Comparison of ENCODE assay signal across 8 cellular contexts in genomic region chr1:231420959-231421615, GRCh38. TPM values are rescaled to one million over a fixed set of nuclear protein-coding genes. Genes with fewer than 3 reads are reported as not detected.
DNase-seq lines count a peak whose midpoint lies in the region; ATAC-seq and TF ChIP-seq lines count a peak whose summit lies in the region.

No MANE protein-coding gene starts in this region.

- intact Hi-C loops in Panc1 (cut with micrococcal nuclease; ENCODE audit: unreplicated experiment) (no loop called here), uterus (cut with DNase I; ENCODE audit: low total_unique reads) (no loop called here)

- in situ Hi-C loops in Panc1 (cut with HindIII; ENCODE audit: low pct_unique_long_range_greater_than_20kb, low sequenced_read_pairs): no loop called here

- BruUV-seq in Panc1 (replicated peaks; lab: Mats Ljungman, UMichigan): no TSS peak

- no peak for TF ChIP-seq POLR2A in uterus (IDR thresholded peaks at IDR 0.05)

- ATAC-seq in activated CD4-positive, CD25-positive, alpha-beta regulatory T cell treated with anti-CD3 and anti-CD28 coated beads, Interleukin-2, amount 50 U/mL, for 24 hours: no peak
- ATAC-seq in HG03025 (IDR thresholded peaks at IDR 0.05; ENCODE audit: low FRiP score, unreplicated experiment): peak; percentile 7
- ATAC-seq in Panc1: peak; percentile 18; the same call in 1 of the 2 replicates

- H3K4me1 ChIP-seq in Panc1 (ENCODE audit: control insufficient read depth, insufficient read depth, low read length) (peaks cover 39% of the 10 kb centered on the region), uterus (peaks cover 3 to 6% of the 10 kb centered on the region in 2 donors)

- DNase-seq in activated CD4-positive, CD25-positive, alpha-beta regulatory T cell (lab: John Stamatoyannopoulos, UW): peak in 3 of 4 experiments; percentile 10 to 27 (median 24)
- DNase-seq in Panc1 (ENCODE audit: low read depth, low spot score) (no peak), germinal center (ENCODE audit: low spot score) (peak; percentile 47), nucleus accumbens (lab: John Stamatoyannopoulos, UW) (peak in 37 of 56 donors; percentile 5 to 63 (median 34)), uterus (peak; percentile 28 to 36)
- DNase-seq in activated gamma-delta T cell treated with anti-CD3 and anti-CD28 coated beads, Interleukin-2, amount 50 U/mL, for 16 hours (ENCODE audit: low read depth): peak; percentile 10

- CTCF ChIA-PET in Panc1 (lab: Charles Lee): no interaction called here

- POLR2A ChIA-PET in Panc1 (lab: Charles Lee): no interaction called here

- H3K27ac ChIP-seq in Panc1 (ENCODE audit: low read length) (peak overlapping the region; percentile 81), uterus (peak overlapping the region; percentile 97 to 100)

- no peak for TF ChIP-seq CTCF in Panc1 (IDR thresholded peaks at IDR 0.05)
- no peak for TF ChIP-seq CTCF in uterus (IDR thresholded peaks at IDR 0.05)

- H3K27me3 ChIP-seq in Panc1 (ENCODE audit: control insufficient read depth, insufficient read depth, low read length): no peaks in the 10 kb centered on the region
- H3K27me3 ChIP-seq in uterus: no peaks in the 10 kb centered on the region

- H3K9me3 ChIP-seq in Panc1 (ENCODE audit: control insufficient read depth, insufficient read depth, low read depth, low read length) (no peaks in the 10 kb centered on the region), uterus (no peaks in the 10 kb centered on the region)

- peaks cover 4% of the 10 kb centered on the region; the same call in 1 of the 2 replicates for H3K36me3 ChIP-seq in Panc1 (ENCODE audit: control insufficient read depth, insufficient read depth, low read length)
- no peaks in the 10 kb centered on the region for H3K36me3 ChIP-seq in uterus

- H3K4me3 ChIP-seq in Panc1 (ENCODE audit: low read depth in 2 of 2, low read length in 2 of 2) (peak overlapping the region; percentile 65 to 72), uterus (peak overlapping the region; percentile 46 to 98)

RNA-seq across cellular contexts. Expression of gene EGLN1, which starts 1.0 kb away (rescaled TPM):
- 29.0 TPM for total RNA-seq in Panc1 (2021; ENCODE audit: unreplicated experiment)
- polyA plus RNA-seq in Panc1 (2012; ENCODE audit: insufficient read length): 18.5 TPM
- 10 to 100 TPM; 17.6 to 65.1 (median 47.4) TPM for total RNA-seq in uterus

Comparison
In these comparisons a context has a peak if more than half of its experiments do, and no peak if none do; other contexts are left out.
1. ATAC-seq: peak in HG03025 (single experiment) and Panc1 (single experiment); none in activated CD4-positive, CD25-positive, alpha-beta regulatory T cell treated with anti-CD3 and anti-CD28 coated beads, Interleukin-2, amount 50 U/mL, for 24 hours (0 of 2).